ENCODE assay signal across 8 cellular contexts in the genomic region with DNA sequence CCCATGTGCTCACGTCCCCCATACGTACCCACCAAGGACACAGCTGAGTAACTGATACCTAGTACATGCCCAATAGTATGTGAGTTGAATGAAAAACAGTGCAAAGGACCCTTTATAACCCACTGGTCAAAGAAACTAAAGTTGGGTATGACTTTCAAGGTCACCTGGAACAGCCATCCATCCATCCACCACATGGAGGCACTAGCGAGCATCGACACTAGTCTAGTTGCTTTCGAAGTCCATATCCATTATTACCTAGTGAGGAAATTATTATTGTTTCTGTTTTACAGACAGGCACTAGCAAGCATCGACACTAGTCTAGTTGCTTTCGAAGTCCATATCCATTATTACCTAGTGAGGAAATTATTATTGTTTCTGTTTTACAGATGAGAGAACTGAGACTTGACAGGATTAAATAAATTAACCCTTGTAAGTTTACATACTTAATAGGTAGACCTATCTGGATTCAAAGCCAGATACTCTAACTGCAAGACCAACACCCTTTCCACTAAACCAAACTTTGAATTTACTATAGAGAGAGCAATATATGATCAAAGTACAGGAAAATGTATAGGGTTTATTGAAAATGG.
DNase-seq lines count a peak whose midpoint lies in the region; ATAC-seq and TF ChIP-seq lines count a peak whose summit lies in the region.

No MANE protein-coding gene starts in this region.

- intact Hi-C loops in activated CD4-positive, alpha-beta memory T cell treated with anti-CD3 and anti-CD28 coated beads for 36 hours (cut with micrococcal nuclease), result loop anchor here (1.0 kb wide), 1 partner anchor 205 kb away; no protein-coding TSS in a partner anchor

- H3K4me1 Mint-ChIP-seq in activated CD4-positive, alpha-beta memory T cell treated with anti-CD3 and anti-CD28 coated beads for 36 hours (ENCODE audit: low read depth), result no peaks in the 10 kb centered on the region

- H3K9me3 Mint-ChIP-seq in activated CD4-positive, alpha-beta memory T cell treated with anti-CD3 and anti-CD28 coated beads for 36 hours, result no peaks in the 10 kb centered on the region

- DNase-seq in D341Med (ENCODE audit: low spot score) (peak; percentile 50), fibroblast of villous mesenchyme (ENCODE audit: low read depth) (peak; percentile 31), NCI-H345 (lab: John Stamatoyannopoulos, UW) (no peak), mesenteric fat pad (ENCODE audit: low spot score) (no peak)
- peak; percentile 61 for DNase-seq in activated CD4-positive, alpha-beta memory T cell treated with anti-CD3 and anti-CD28 coated beads for 36 hours
- peak in 2 of 3 donors; percentile 3 to 42 for DNase-seq in stimulated activated CD4-positive, alpha-beta T cell treated with anti-CD3 and anti-CD28 coated beads, Interleukin-12 subunit alpha, Interleukin-12 subunit beta, amount 100 ng/mL, for 48 hours (ENCODE audit: low read depth in 2 of 3, low spot score in 1 of 3)

- no peak overlapping the region for H3K4me3 Mint-ChIP-seq in activated CD4-positive, alpha-beta memory T cell treated with anti-CD3 and anti-CD28 coated beads for 36 hours

- no peak overlapping the region for H3K4me3 ChIP-seq in fibroblast of villous mesenchyme (ENCODE audit: low read depth, low read length)

- no peak overlapping the region for H3K27ac Mint-ChIP-seq in activated CD4-positive, alpha-beta memory T cell treated with anti-CD3 and anti-CD28 coated beads for 36 hours

- no peaks in the 10 kb centered on the region for H3K36me3 Mint-ChIP-seq in activated CD4-positive, alpha-beta memory T cell treated with anti-CD3 and anti-CD28 coated beads for 36 hours

- ATAC-seq in GM19452 (IDR thresholded peaks at IDR 0.05; ENCODE audit: unreplicated experiment) (peak; percentile 96), HG03575 (IDR thresholded peaks at IDR 0.05; ENCODE audit: extremely low read depth, insufficient number of reproducible peaks, low FRiP score, unreplicated experiment) (peak; percentile 66)

- peaks cover 14% of the 10 kb centered on the region for H3K27me3 Mint-ChIP-seq in activated CD4-positive, alpha-beta memory T cell treated with anti-CD3 and anti-CD28 coated beads for 36 hours

- POLR2A ChIA-PET in activated CD4-positive, alpha-beta memory T cell treated with anti-CD3 and anti-CD28 coated beads for 36 hours (lab: Charles Lee), result no interaction called here

- CTCF ChIA-PET in activated CD4-positive, alpha-beta memory T cell treated with anti-CD3 and anti-CD28 coated beads for 36 hours (lab: Charles Lee), result interaction anchor here (0.7 to 4.4 kb wide), 6 partner anchors 11 to 210 kb away, joined by 3 to 31 read pairs (median 4); no protein-coding TSS in a partner anchor

- TF ChIP-seq CTCF in fibroblast of villous mesenchyme (IDR thresholded peaks at IDR 0.05; ENCODE audit: insufficient read depth, low read depth, low read length), result peak; percentile 51

Comparison
In these comparisons a context has a peak if more than half of its experiments do, and no peak if none do; other contexts are left out.
1. DNase-seq: peak in D341Med (single experiment), activated CD4-positive, alpha-beta memory T cell treated with anti-CD3 and anti-CD28 coated beads for 36 hours (single experiment), fibroblast of villous mesenchyme (single experiment) and stimulated activated CD4-positive, alpha-beta T cell treated with anti-CD3 and anti-CD28 coated beads, Interleukin-12 subunit alpha, Interleukin-12 subunit beta, amount 100 ng/mL, for 48 hours (2 of 3); none in NCI-H345 (single experiment) and mesenteric fat pad (single experiment).